In the genomic region with DNA sequence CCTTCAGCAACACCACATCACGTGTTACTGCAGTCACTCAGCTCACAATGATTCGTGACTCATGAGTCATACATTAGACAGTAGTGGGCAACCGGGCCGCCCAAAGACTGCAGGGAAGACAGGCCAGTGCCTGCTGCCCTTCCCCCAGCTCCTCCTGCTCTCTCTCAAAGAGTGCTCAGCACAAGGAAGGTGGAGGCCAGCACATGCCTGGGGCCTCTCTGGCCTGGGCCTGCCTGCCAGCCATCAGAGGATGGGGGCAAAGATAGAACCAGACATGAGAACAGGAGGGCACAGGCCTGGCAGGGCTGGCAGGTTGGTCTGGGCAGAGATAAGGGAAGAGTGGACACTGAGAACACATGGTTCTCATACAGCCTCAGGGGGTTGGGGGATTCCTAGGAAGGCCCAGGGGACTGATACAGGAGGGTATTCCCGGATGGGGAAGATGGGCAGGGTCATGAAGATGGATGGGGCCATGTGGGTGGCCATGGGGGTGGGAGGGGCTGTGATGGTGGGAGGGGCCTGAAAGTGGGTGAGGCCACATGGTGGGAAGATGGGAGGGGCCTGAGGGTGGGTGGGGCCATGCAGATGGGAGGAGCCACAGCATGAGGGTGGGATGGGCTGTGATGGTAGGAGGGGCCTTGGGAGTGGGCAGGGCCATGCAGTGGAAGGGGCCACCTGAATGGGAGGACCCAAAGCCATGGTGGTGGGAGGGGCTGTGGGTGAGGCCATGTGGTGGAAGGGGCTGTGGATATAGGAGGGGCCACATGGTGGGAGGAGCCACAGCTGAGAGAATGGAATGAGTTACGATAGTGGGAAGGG, we compare ENCODE assay signal across 8 cellular contexts. TPM values are rescaled to one million over a fixed set of nuclear protein-coding genes. Genes with fewer than 3 reads are reported as not detected.
DNase-seq lines count a peak whose midpoint lies in the region; ATAC-seq lines count a peak whose summit lies in the region.

No MANE protein-coding gene starts in this region.

- no peak overlapping the region for H3K4me3 ChIP-seq in CD4-positive, alpha-beta memory T cell (ENCODE audit: low read length in 2 of 2)
- H3K4me3 ChIP-seq in GM23248, result no peak overlapping the region
- no peak overlapping the region for H3K4me3 ChIP-seq in SK-N-MC

- H3K79me2 ChIP-seq in GM23248 (ENCODE audit: insufficient read depth), result no peaks in the 10 kb centered on the region

- H3K9ac ChIP-seq in GM23248, result 0 out of 2 replicates have a peak overlapping the region, but pooled peaks have one; percentile 41
- H3K9ac ChIP-seq in SK-N-MC (ENCODE audit: insufficient read length), result no peak overlapping the region

- H3K36me3 ChIP-seq in CD4-positive, alpha-beta memory T cell (ENCODE audit: insufficient read depth, low read length), result no peaks in the 10 kb centered on the region
- peaks cover 6% of the 10 kb centered on the region; the same call in 1 of the 2 replicates for H3K36me3 ChIP-seq in GM23248 (ENCODE audit: low read depth)
- peaks cover 7% of the 10 kb centered on the region; the same call in 1 of the 2 replicates for H3K36me3 ChIP-seq in SK-N-MC (ENCODE audit: insufficient read depth, low read length)

- no peak overlapping the region for H2AFZ ChIP-seq in GM23248

- H3K27ac Mint-ChIP-seq in CD4-positive, alpha-beta memory T cell, result no peak overlapping the region

- no peaks in the 10 kb centered on the region for H4K20me1 ChIP-seq in GM23248 (ENCODE audit: insufficient read depth)

- WGBS in GM23248 (ENCODE audit: low coverage in 1 of 2, low lambda C conversion rate in 2 of 2, missing lambda C conversion rate in 2 of 2), 2 experiments, result 20 to 22% methylated on average over 6 of the region's 6 CpGs

- in situ Hi-C loops in GM23248 (cut with MboI), result no loop called here

- H3K27ac ChIP-seq in CD4-positive, alpha-beta memory T cell (ENCODE audit: low read depth, low read length), result no peak overlapping the region
- H3K27ac ChIP-seq in GM23248 (peak overlapping the region; percentile 66), SK-N-MC (peak overlapping the region; percentile 31; the same call in 1 of the 2 replicates)

- ATAC-seq in esophagus mucosa (peak; percentile 69), HG03139 (IDR thresholded peaks at IDR 0.05; ENCODE audit: unreplicated experiment) (no peak), GM18861 (IDR thresholded peaks at IDR 0.05; ENCODE audit: unreplicated experiment) (no peak), HG03135 (IDR thresholded peaks at IDR 0.05; ENCODE audit: unreplicated experiment) (no peak)

- no peaks in the 10 kb centered on the region for H3K36me3 Mint-ChIP-seq in CD4-positive, alpha-beta memory T cell

- no peaks in the 10 kb centered on the region for H3K27me3 Mint-ChIP-seq in CD4-positive, alpha-beta memory T cell

- H3K4me3 Mint-ChIP-seq in CD4-positive, alpha-beta memory T cell, result no peak overlapping the region

- POLR2A ChIA-PET in CD4-positive, alpha-beta memory T cell (lab: Charles Lee; ENCODE audit: partially characterized antibody), result no interaction called here

- H3F3A ChIP-seq in GM23248 (ENCODE audit: insufficient read depth), result no peaks in the 10 kb centered on the region

- CTCF ChIA-PET in CD4-positive, alpha-beta memory T cell (lab: Charles Lee; ENCODE audit: partially characterized antibody), result no interaction called here

- no peaks in the 10 kb centered on the region for H3K9me2 ChIP-seq in GM23248 (ENCODE audit: insufficient read depth)

- no peaks in the 10 kb centered on the region for H3K27me3 ChIP-seq in CD4-positive, alpha-beta memory T cell (ENCODE audit: insufficient read depth, low read length)
- H3K27me3 ChIP-seq in GM23248 (replicated peaks; ENCODE audit: insufficient read depth), result no peaks in the 10 kb centered on the region

- H3K4me1 ChIP-seq in CD4-positive, alpha-beta memory T cell (ENCODE audit: insufficient read depth, low read length), result no peaks in the 10 kb centered on the region
- H3K4me1 ChIP-seq in GM23248 (ENCODE audit: insufficient read depth), result peaks cover 3% of the 10 kb centered on the region

- intact Hi-C loops in CD4-positive, alpha-beta memory T cell (cut with micrococcal nuclease), result no loop called here

- no peak overlapping the region for H3K4me2 ChIP-seq in GM23248 (ENCODE audit: unreplicated experiment)

- no peaks in the 10 kb centered on the region for H3K9me3 ChIP-seq in CD4-positive, alpha-beta memory T cell (ENCODE audit: control insufficient read depth in 1 of 2, low read length in 2 of 2)
- H3K9me3 ChIP-seq in GM23248 (ENCODE audit: low read depth), result no peaks in the 10 kb centered on the region
- no peaks in the 10 kb centered on the region for H3K9me3 ChIP-seq in SK-N-MC (ENCODE audit: low read depth, low read length)

- H3K4me1 Mint-ChIP-seq in CD4-positive, alpha-beta memory T cell, result no peaks in the 10 kb centered on the region

- no peaks in the 10 kb centered on the region for H3K9me3 Mint-ChIP-seq in CD4-positive, alpha-beta memory T cell

- DNase-seq in CD4-positive, alpha-beta memory T cell, result peak in 3 of 5 donors; percentile 8 to 50 (median 12)
- DNase-seq in GM23248, result peak; percentile 95
- peak; percentile 30 for DNase-seq in SK-N-MC (ENCODE audit: low read depth, low spot score)
- peak; percentile 92 for DNase-seq in renal cortical epithelial cell (ENCODE audit: low read depth)

RNA-seq across cellular contexts. Expression of a gene that starts 29.0 kb away (rescaled TPM):
- 10 to 100 TPM; 25.1 to 25.9 TPM for total RNA-seq in CD4-positive, alpha-beta memory T cell
- polyA plus RNA-seq in CD4-positive, alpha-beta memory T cell, result 10 to 100 TPM; 23.6 to 26.1 TPM
- 20.2 and 27.9 TPM in 2 replicates for total RNA-seq in GM23248 (2014; rRNA removed; shearing (Covaris generic))
- 18.1 and 19.3 TPM in 2 replicates for polyA plus RNA-seq in GM23248 (2016; fragmentation: Nextera tagmentation; extraction: Ambion mirVana)
- total RNA-seq in esophagus mucosa, result 19.9 TPM
- total RNA-seq in renal cortical epithelial cell, result 23.8 and 31.8 TPM in 2 replicates

RNA-seq across cellular contexts. Expression of a gene that starts 37.7 kb away (rescaled TPM):
- total RNA-seq in CD4-positive, alpha-beta memory T cell, result 1 to 10 TPM; 1.6 to 1.9 TPM
- not detected for polyA plus RNA-seq in CD4-positive, alpha-beta memory T cell
- total RNA-seq in GM23248 (2014; rRNA removed; shearing (Covaris generic)), result 50.0 and 65.3 TPM in 2 replicates
- 27.0 and 28.4 TPM in 2 replicates for polyA plus RNA-seq in GM23248 (2016; fragmentation: Nextera tagmentation; extraction: Ambion mirVana)
- total RNA-seq in esophagus mucosa (20.6 TPM), renal cortical epithelial cell (160 and 445 TPM in 2 replicates)

Comparison
In these comparisons a context has a peak if more than half of its experiments do, and no peak if none do; other contexts are left out.
1. DNase-seq: peak in every context shown above with its lines; median percentile 95 in GM23248; 92 in renal cortical epithelial cell; 30 in SK-N-MC; 12 in CD4-positive, alpha-beta memory T cell.